14 cellular contexts compared by ENCODE assay signal in the genomic region with DNA sequence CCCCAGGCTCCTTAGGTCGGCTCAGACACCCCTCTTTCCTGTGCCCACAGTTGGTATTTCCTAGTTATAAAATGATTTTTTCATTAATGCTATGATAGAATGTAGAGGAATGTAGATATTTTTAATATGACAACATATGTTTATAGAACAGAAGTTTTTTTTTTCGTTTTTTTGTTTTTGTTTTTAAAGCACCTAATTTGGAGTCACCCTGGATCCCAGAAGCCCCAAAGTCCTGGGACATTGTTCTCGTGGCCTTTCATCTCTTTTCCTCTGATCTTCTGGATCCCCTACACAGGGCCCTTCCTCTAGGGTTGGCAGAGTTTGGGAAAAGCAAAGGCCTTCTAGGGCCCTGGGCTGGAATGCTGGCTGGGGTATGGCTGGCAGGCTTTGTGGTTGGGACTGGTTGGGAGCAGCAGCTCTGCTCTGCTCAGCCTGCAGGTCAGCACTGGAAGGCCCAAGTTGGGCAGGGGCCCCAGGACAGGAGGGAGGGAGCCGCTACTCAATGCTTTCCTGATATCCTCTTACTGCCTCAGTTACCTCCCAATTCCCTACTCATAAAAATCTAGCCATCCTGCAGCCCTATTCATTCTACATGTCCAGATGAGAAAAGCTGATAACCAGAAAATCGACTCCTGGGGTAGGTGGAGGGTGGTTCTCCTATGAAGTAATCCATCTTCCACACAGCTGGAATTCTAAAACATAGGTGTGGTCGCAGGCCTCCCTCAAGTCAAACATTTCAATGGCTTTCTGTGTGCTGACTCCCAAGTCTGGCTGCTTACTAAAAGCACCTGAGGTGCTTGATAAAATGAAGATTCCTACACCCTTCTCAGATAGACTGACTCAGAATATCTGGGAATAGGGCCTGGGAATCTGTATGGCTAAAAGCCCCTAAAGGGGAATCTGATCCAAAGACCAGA. TPM values are rescaled to one million over a fixed set of nuclear protein-coding genes. Genes with fewer than 3 reads are reported as not detected.
DNase-seq lines count a peak whose midpoint lies in the region; ATAC-seq and TF ChIP-seq lines count a peak whose summit lies in the region.
"Had no signal": no experiment of that assay in that cellular context is flagged by ENCODE, and none has a peak within 500 bp of the region (broad histone marks: within the 10 kb centered on the region; RNA-seq: fewer than 3 reads in every experiment).

No MANE protein-coding gene starts in this region.

- H3K27me3 Mint-ChIP-seq in stimulated activated memory B cell treated with anti-CD40 and anti-IgM and Interleukin-4, amounts not matched to agents 10 μg/mL and 1 μg/mL and 100 μg/mL, for 72 hours: no peaks in the 10 kb centered on the region
- H3K27me3 Mint-ChIP-seq: central memory CD8-positive, alpha-beta T cell; memory B cell had no signal

- H3K9me3 ChIP-seq in esophagus squamous epithelium: no peaks in the 10 kb centered on the region
- no peaks in the 10 kb centered on the region for H3K9me3 ChIP-seq in prostate gland
- no peaks in the 10 kb centered on the region for H3K9me3 ChIP-seq in right lobe of liver
- H3K9me3 ChIP-seq: BE2C had no signal

- H3K27ac Mint-ChIP-seq in stimulated activated memory B cell treated with anti-CD40 and anti-IgM and Interleukin-4, amounts not matched to agents 10 μg/mL and 1 μg/mL and 100 μg/mL, for 72 hours: no peak overlapping the region
- H3K27ac Mint-ChIP-seq: memory B cell had no signal

- no peak for TF ChIP-seq POLR2A in esophagus squamous epithelium (IDR thresholded peaks at IDR 0.05)
- no peak for TF ChIP-seq POLR2A in prostate gland (IDR thresholded peaks at IDR 0.05)
- no peak for TF ChIP-seq POLR2A in right lobe of liver (IDR thresholded peaks at IDR 0.05)

- no peak for TF ChIP-seq CTCF in esophagus squamous epithelium (IDR thresholded peaks at IDR 0.05)
- TF ChIP-seq CTCF in prostate gland (IDR thresholded peaks at IDR 0.05): no peak
- no peak for TF ChIP-seq CTCF in right lobe of liver (IDR thresholded peaks at IDR 0.05)

- intact Hi-C loops in esophagus squamous epithelium (cut with DNase I) (no loop called here), prostate gland (cut with DNase I) (loop anchor here (5.0 kb wide), 1 partner anchor 60 kb away; no protein-coding TSS in a partner anchor), right lobe of liver (cut with DNase I) (no loop called here)

- H3K27me3 ChIP-seq in esophagus squamous epithelium (no peaks in the 10 kb centered on the region), prostate gland (replicated peaks; ENCODE audit: insufficient read depth) (no peaks in the 10 kb centered on the region), right lobe of liver (no peaks in the 10 kb centered on the region)
- H3K27me3 ChIP-seq: BE2C had no signal

- no peak overlapping the region for H3K4me3 Mint-ChIP-seq in stimulated activated memory B cell treated with anti-CD40 and anti-IgM and Interleukin-4, amounts not matched to agents 10 μg/mL and 1 μg/mL and 100 μg/mL, for 72 hours
- H3K4me3 Mint-ChIP-seq: central memory CD8-positive, alpha-beta T cell; H9; memory B cell had no signal

- H3K27ac ChIP-seq in esophagus squamous epithelium (peak overlapping the region; percentile 64 to 89 (median 82)), prostate gland (peak overlapping the region; percentile 1 to 44), right lobe of liver (no peak overlapping the region)
- H3K27ac ChIP-seq: VCaP had no signal

- H3K36me3 Mint-ChIP-seq in stimulated activated memory B cell treated with anti-CD40 and anti-IgM and Interleukin-4, amounts not matched to agents 10 μg/mL and 1 μg/mL and 100 μg/mL, for 72 hours: no peaks in the 10 kb centered on the region
- H3K36me3 Mint-ChIP-seq: memory B cell had no signal

- H3K36me3 ChIP-seq in esophagus squamous epithelium: no peaks in the 10 kb centered on the region
- no peaks in the 10 kb centered on the region for H3K36me3 ChIP-seq in prostate gland
- no peaks in the 10 kb centered on the region for H3K36me3 ChIP-seq in right lobe of liver
- H3K36me3 ChIP-seq: BE2C had no signal

- H3K9me3 Mint-ChIP-seq in stimulated activated memory B cell treated with anti-CD40 and anti-IgM and Interleukin-4, amounts not matched to agents 10 μg/mL and 1 μg/mL and 100 μg/mL, for 72 hours: no peaks in the 10 kb centered on the region
- H3K9me3 Mint-ChIP-seq: central memory CD8-positive, alpha-beta T cell; H9; memory B cell had no signal

- peak; percentile 32 for DNase-seq in AG08396 (ENCODE audit: low spot score)
- DNase-seq in NCI-H226: peak; percentile 53
- DNase-seq in esophagus squamous epithelium (lab: John Stamatoyannopoulos, UW): no peak
- no peak for DNase-seq in prostate gland (ENCODE audit: low spot score)
- DNase-seq in inferior parietal cortex (ENCODE audit: extremely low spot score): no peak
- no peak for DNase-seq in right lobe of liver
- DNase-seq: BE2C, H9, KG1 had no signal

- H3K4me3 ChIP-seq in esophagus squamous epithelium (no peak overlapping the region), prostate gland (no peak overlapping the region), right lobe of liver (no peak overlapping the region)

- 35 to 52% methylated on average over 6 of the region's 6 CpGs for WGBS in esophagus squamous epithelium, 2 donors
- WGBS in prostate gland: 58% methylated on average over 6 of the region's 6 CpGs
- 43% methylated on average over 5 of the region's 6 CpGs for WGBS in right lobe of liver (ENCODE audit: insufficient coverage, low coverage, low lambda C conversion rate, missing lambda C conversion rate)

- H3K4me1 Mint-ChIP-seq in stimulated activated memory B cell treated with anti-CD40 and anti-IgM and Interleukin-4, amounts not matched to agents 10 μg/mL and 1 μg/mL and 100 μg/mL, for 72 hours: no peaks in the 10 kb centered on the region
- H3K4me1 Mint-ChIP-seq: central memory CD8-positive, alpha-beta T cell; H9 had no signal

- H3K4me1 ChIP-seq in esophagus squamous epithelium (peaks cover 3 to 60% (median 53%) of the 10 kb centered on the region in 3 donors), prostate gland (replicated peaks) (peaks cover 3% of the 10 kb centered on the region), right lobe of liver (no peaks in the 10 kb centered on the region)

- ATAC-seq in GM21447 (IDR thresholded peaks at IDR 0.05; ENCODE audit: unreplicated experiment) (no peak), right lobe of liver (no peak)
- no peak for ATAC-seq in stimulated activated memory B cell treated with anti-CD40 and anti-IgM and Interleukin-4, amounts not matched to agents 10 μg/mL and 1 μg/mL and 100 μg/mL, for 72 hours

RNA-seq across cellular contexts. Expression of a gene that starts 26.3 kb away (rescaled TPM):
- total RNA-seq in esophagus squamous epithelium (10 to 100 TPM in 2 of 4 donors, 1 to 10 TPM in 2; 3.5 to 48.4 (median 9.9) TPM), prostate gland (10 to 100 TPM; 14.7 to 43.6 TPM), right lobe of liver (1 to 10 TPM; 1.2 to 2.3 (median 1.4) TPM)

Comparison
In these comparisons a context has a peak if more than half of its experiments do, and no peak if none do; other contexts are left out.
1. DNase-seq: peak in AG08396 (single experiment) and NCI-H226 (single experiment); none in esophagus squamous epithelium (single experiment), prostate gland (single experiment), inferior parietal cortex (single experiment) and right lobe of liver (0 of 3).
2. H3K27ac ChIP-seq: peak in esophagus squamous epithelium (4 of 4) and prostate gland (2 of 2); none in right lobe of liver (0 of 3).